In the genomic region with DNA sequence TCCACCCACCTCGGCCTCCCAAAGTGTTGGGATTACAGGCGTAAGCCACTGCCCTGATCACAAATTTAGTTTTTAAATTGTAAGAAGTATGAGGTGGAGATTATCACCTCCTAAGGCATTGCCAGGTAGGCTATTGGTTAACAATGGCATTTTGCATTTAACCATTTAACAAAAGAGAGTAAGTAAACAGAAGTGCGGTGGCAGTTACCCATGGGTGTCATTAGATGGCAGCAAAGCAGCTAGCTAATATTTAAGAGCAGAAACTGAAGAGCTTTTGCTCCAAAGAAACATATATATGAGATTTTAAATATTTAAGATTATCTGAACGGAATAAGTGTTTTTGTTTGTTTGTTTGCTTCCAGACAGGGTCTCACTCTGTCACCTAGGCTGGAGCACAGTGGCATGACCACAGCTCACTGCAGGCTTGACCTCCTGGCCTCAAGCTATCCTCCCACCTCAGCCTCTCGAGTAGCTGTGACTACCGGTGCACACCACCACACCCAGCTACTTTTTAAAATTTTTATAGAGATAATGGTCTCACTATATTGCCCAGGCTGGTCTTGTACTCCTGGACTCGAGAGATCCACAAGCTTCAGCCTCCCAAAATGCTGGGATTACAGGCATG, we compare ENCODE assay signal across 8 cellular contexts.
DNase-seq lines count a peak whose midpoint lies in the region; ATAC-seq, FAIRE-seq and TF ChIP-seq lines count a peak whose summit lies in the region.

No MANE protein-coding gene starts in this region.

- H3K4me3 ChIP-seq in WERI-Rb-1 (ENCODE audit: low read depth, low read length) (no peak overlapping the region), kidney (ENCODE audit: low read length in 2 of 2) (no peak overlapping the region)

- H3K4me1 ChIP-seq in kidney (ENCODE audit: control insufficient read depth in 1 of 2, insufficient read depth in 1 of 2, low read depth in 1 of 2, low read length in 2 of 2) = no peaks in the 10 kb centered on the region

- no peaks in the 10 kb centered on the region for H3K27me3 ChIP-seq in WERI-Rb-1 (ENCODE audit: insufficient read depth, low read depth, severe bottlenecking)

- H3K36me3 ChIP-seq in WERI-Rb-1 (no peaks in the 10 kb centered on the region), kidney (ENCODE audit: control insufficient read depth in 1 of 2, insufficient read depth in 2 of 2, low read length in 2 of 2) (no peaks in the 10 kb centered on the region)

- ATAC-seq in GM21576 (IDR thresholded peaks at IDR 0.05; ENCODE audit: unreplicated experiment) = peak; percentile 56
- ATAC-seq in HG03571 (IDR thresholded peaks at IDR 0.05; ENCODE audit: unreplicated experiment) = no peak
- no peak for ATAC-seq in HG03139 (IDR thresholded peaks at IDR 0.05; ENCODE audit: unreplicated experiment)
- ATAC-seq in GM19397 (IDR thresholded peaks at IDR 0.05; ENCODE audit: unreplicated experiment) = no peak

- H3K27ac ChIP-seq in WERI-Rb-1 = no peak overlapping the region
- no peak overlapping the region for H3K27ac ChIP-seq in kidney (ENCODE audit: low read depth in 2 of 2, low read length in 2 of 2)

- TF ChIP-seq CTCF in WERI-Rb-1 (IDR thresholded peaks at IDR 0.05; ENCODE audit: low read depth, low read length) = peak; percentile 68
- TF ChIP-seq CTCF in kidney (IDR thresholded peaks at IDR 0.05; ENCODE audit: borderline replicate concordance, extremely low read depth, insufficient read depth) = peak; percentile 54

- peak; percentile 60 for DNase-seq in Daoy (ENCODE audit: low read depth)
- peak; percentile 45 for DNase-seq in NCI-H1105 (lab: John Stamatoyannopoulos, UW)
- peak; percentile 30 for DNase-seq in WERI-Rb-1
- DNase-seq in kidney = no peak

- no peak for FAIRE-seq in kidney (lab: Jason Lieb, UNC)

- H3K9ac ChIP-seq in kidney (ENCODE audit: low read length in 2 of 2) = no peak overlapping the region

- intact Hi-C loops in kidney (cut with DNase I) = no loop called here

- H3K9me3 ChIP-seq in WERI-Rb-1 (ENCODE audit: severe bottlenecking) = no peaks in the 10 kb centered on the region
- H3K9me3 ChIP-seq in kidney (ENCODE audit: control insufficient read depth in 1 of 2, low read length in 2 of 2) = no peaks in the 10 kb centered on the region
